ENCODE assay signal across 23 cellular contexts in genomic region chr9:137795156-137795666, GRCh38.
"Had no signal": no experiment of that assay in that cellular context is flagged by ENCODE, and none has a peak within 500 bp of the region (broad histone marks: within the 10 kb centered on the region; RNA-seq: fewer than 3 reads in every experiment).

No MANE protein-coding gene starts in this region.

- H3K9me3 ChIP-seq: adrenal gland, ascending aorta, colonic mucosa, mucosa of descending colon, sigmoid colon, testis had no signal

- H3K4me3 ChIP-seq: adrenal gland, ascending aorta, colonic mucosa, dorsolateral prefrontal cortex, hepatocyte, mucosa of descending colon, sigmoid colon, smooth muscle cell, testis had no signal

- H3K27me3 ChIP-seq: adrenal gland, ascending aorta, colonic mucosa, dorsolateral prefrontal cortex, hepatocyte, sigmoid colon, testis had no signal

- FAIRE-seq: endothelial cell of umbilical vein had no signal

- H2AFZ ChIP-seq: hepatocyte had no signal

- H3K27ac ChIP-seq: adrenal gland, ascending aorta, colonic mucosa, dorsolateral prefrontal cortex, hepatocyte, sigmoid colon, testis, WERI-Rb-1 had no signal

- H3K4me2 ChIP-seq: hepatocyte, smooth muscle cell had no signal

- DNase-seq: activated CD4-positive, alpha-beta T cell treated with anti-CD3 and anti-CD28 coated beads for 1 hour; activated CD4-positive, alpha-beta T cell treated with anti-CD3 and anti-CD28 coated beads, Interleukin-2, amount 50 U/mL, for 1 hour; activated CD8-positive, alpha-beta T cell treated with anti-CD3 and anti-CD28 coated beads, Interleukin-2, amount 10 ng/mL, durations not matched to agents 7 days and 5 days; activated gamma-delta T cell treated with Interleukin-2 at 50 U/mL for 16 hours; adrenal gland; colonic mucosa; dorsolateral prefrontal cortex; effector memory CD8-positive, alpha-beta T cell; foreskin melanocyte; immature natural killer cell; mesendoderm; occipital lobe; sigmoid colon; stimulated activated CD4-positive, alpha-beta T cell treated with anti-CD3 and anti-CD28 coated beads, Interleukin-15, amount 100 ng/mL, for 24 hours; testis; WERI-Rb-1 had no signal

- ATAC-seq: activated CD8-positive, alpha-beta T cell treated with anti-CD3 and anti-CD28 coated beads, Interleukin-2, amount 10 ng/mL, durations not matched to agents 7 days and 5 days; effector memory CD8-positive, alpha-beta T cell; esophagus mucosa; mucosa of descending colon; stimulated activated memory B cell treated with anti-CD40 and anti-IgM and Interleukin-4, amounts not matched to agents 10 μg/mL and 1 μg/mL and 100 μg/mL, for 72 hours had no signal

- H3K4me1 ChIP-seq: adrenal gland, colonic mucosa, sigmoid colon, testis had no signal

- H3K79me2 ChIP-seq: hepatocyte had no signal
